ENCODE assay signal across 5 cellular contexts in the genomic region with DNA sequence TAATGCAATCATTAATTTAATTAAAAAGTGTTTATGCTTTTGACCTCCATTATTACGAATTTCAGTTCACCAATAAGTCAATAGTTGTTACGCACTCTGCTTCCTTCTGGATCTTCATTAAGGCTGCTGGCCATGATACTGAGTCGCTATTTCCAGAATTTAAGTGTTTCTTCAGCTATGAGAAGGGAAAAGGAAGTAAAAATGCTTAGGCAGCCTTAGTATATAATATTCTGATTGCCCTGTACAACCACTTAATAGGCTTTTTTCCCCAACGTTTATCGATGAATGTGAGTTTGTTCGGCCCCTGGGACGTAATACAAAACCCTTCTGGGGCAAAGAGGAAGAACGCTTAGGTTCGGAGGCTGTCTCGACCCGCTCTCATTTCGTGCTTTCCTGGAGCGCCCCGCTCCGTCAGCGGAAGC. TPM values are rescaled to one million over a fixed set of nuclear protein-coding genes. Genes with fewer than 3 reads are reported as not detected.
DNase-seq lines count a peak whose midpoint lies in the region; ATAC-seq, FAIRE-seq and TF ChIP-seq lines count a peak whose summit lies in the region.

No MANE protein-coding gene starts in this region.

- ATAC-seq in HG02623 (IDR thresholded peaks at IDR 0.05; ENCODE audit: unreplicated experiment) = peak; percentile 21
- ATAC-seq in activated CD8-positive, alpha-beta T cell treated with anti-CD3 and anti-CD28 coated beads for 36 hours = no peak

- H3K27ac ChIP-seq in layer of hippocampus (ENCODE audit: low read depth, low read length) = peak overlapping the region; percentile 98

- no peak for TF ChIP-seq CTCF in activated CD8-positive, alpha-beta T cell treated with anti-CD3 and anti-CD28 coated beads for 36 hours (IDR thresholded peaks at IDR 0.05)
- TF ChIP-seq CTCF in D721Med (IDR thresholded peaks at IDR 0.05; ENCODE audit: insufficient read depth, missing control alignments) = no peak

- H3K4me1 Mint-ChIP-seq in activated CD8-positive, alpha-beta T cell treated with anti-CD3 and anti-CD28 coated beads for 36 hours (ENCODE audit: low read depth) = peaks cover 54% of the 10 kb centered on the region

- peak overlapping the region; percentile 98 for H3K27ac Mint-ChIP-seq in activated CD8-positive, alpha-beta T cell treated with anti-CD3 and anti-CD28 coated beads for 36 hours

- no peaks in the 10 kb centered on the region for H3K27me3 Mint-ChIP-seq in activated CD8-positive, alpha-beta T cell treated with anti-CD3 and anti-CD28 coated beads for 36 hours

- peak overlapping the region; percentile 91 for H3K4me3 Mint-ChIP-seq in activated CD8-positive, alpha-beta T cell treated with anti-CD3 and anti-CD28 coated beads for 36 hours

- intact Hi-C loops in activated CD8-positive, alpha-beta T cell treated with anti-CD3 and anti-CD28 coated beads for 36 hours (cut with micrococcal nuclease) = loop anchor here (10.0 kb wide), 1 partner anchor 113 kb away; no protein-coding TSS in a partner anchor

- H3K9me3 Mint-ChIP-seq in activated CD8-positive, alpha-beta T cell treated with anti-CD3 and anti-CD28 coated beads for 36 hours = no peaks in the 10 kb centered on the region

- no peak for FAIRE-seq in D721Med (lab: Jason Lieb, UNC)

- H3K36me3 Mint-ChIP-seq in activated CD8-positive, alpha-beta T cell treated with anti-CD3 and anti-CD28 coated beads for 36 hours (ENCODE audit: low read depth) = peaks cover 46% of the 10 kb centered on the region

- POLR2A ChIA-PET in activated CD8-positive, alpha-beta T cell treated with anti-CD3 and anti-CD28 coated beads for 36 hours (lab: Charles Lee) = interaction anchor here (0.8 to 1.1 kb wide), 2 partner anchors 43 to 262 kb away, joined by 3 read pairs; no protein-coding TSS in a partner anchor

- no peaks in the 10 kb centered on the region for H3K27me3 ChIP-seq in layer of hippocampus (ENCODE audit: control insufficient read depth, insufficient read depth, low read length)

- DNase-seq in activated CD8-positive, alpha-beta T cell treated with anti-CD3 and anti-CD28 coated beads for 36 hours = no peak
- DNase-seq in foreskin melanocyte (no peak), D721Med (ENCODE audit: insufficient read length, low spot score) (no peak)

- CTCF ChIA-PET in activated CD8-positive, alpha-beta T cell treated with anti-CD3 and anti-CD28 coated beads for 36 hours (lab: Charles Lee) = interaction anchor here (0.9 to 4.4 kb wide), 7 partner anchors 12 to 262 kb away, joined by 3 to 47 read pairs (median 6); a partner anchor contains a TSS

RNA-seq across cellular contexts. Expression of a gene that starts 0.6 kb away (rescaled TPM):
- 10 to 100 TPM; 45.8 to 48.4 TPM for total RNA-seq in activated CD8-positive, alpha-beta T cell treated with anti-CD3 and anti-CD28 coated beads for 36 hours

RNA-seq across cellular contexts. Expression of a gene that starts 1.3 kb away (rescaled TPM):
- total RNA-seq in activated CD8-positive, alpha-beta T cell treated with anti-CD3 and anti-CD28 coated beads for 36 hours = 10 to 100 TPM; 30.7 to 31.1 TPM

RNA-seq across cellular contexts. Expression of a gene that starts 18.5 kb away (rescaled TPM):
- total RNA-seq in activated CD8-positive, alpha-beta T cell treated with anti-CD3 and anti-CD28 coated beads for 36 hours = not detected

RNA-seq across cellular contexts. Expression of a gene that starts 29.2 kb away (rescaled TPM):
- not detected for total RNA-seq in activated CD8-positive, alpha-beta T cell treated with anti-CD3 and anti-CD28 coated beads for 36 hours

RNA-seq across cellular contexts. Expression of a gene that starts 32.5 kb away (rescaled TPM):
- total RNA-seq in activated CD8-positive, alpha-beta T cell treated with anti-CD3 and anti-CD28 coated beads for 36 hours = 1 to 10 TPM; 2.3 to 2.6 TPM
